Comparison of ENCODE assay signal across 1 cellular context in genomic region chr19:48290923-48291700, GRCh38.
TF ChIP-seq lines count a peak whose summit lies in the region.

No MANE protein-coding gene starts in this region.

TF ChIP-seq in WTC11, 78 proteins besides CTCF, POLR2A, EP300 and RAD21 (continued from another document):
- TF ChIP-seq HMGXB4 (CRISPR knock-in tag; IDR thresholded peaks at IDR 0.05) (peak; percentile 83), ESRRA (CRISPR knock-in tag; IDR thresholded peaks at IDR 0.05; ENCODE audit: borderline replicate concordance) (0 out of 2 replicates have a peak, but pooled peaks have one; percentile 55), ZNF396 (CRISPR knock-in tag; IDR thresholded peaks at IDR 0.05; ENCODE audit: borderline replicate concordance) (no peak), TEAD1 (CRISPR knock-in tag; IDR thresholded peaks at IDR 0.05) (0 out of 2 replicates have a peak, but pooled peaks have one; percentile 44), ARID4B (CRISPR knock-in tag; IDR thresholded peaks at IDR 0.05; ENCODE audit: borderline replicate concordance) (no peak; the same call in 1 of the 2 replicates), FOXP1 (CRISPR knock-in tag; IDR thresholded peaks at IDR 0.05; ENCODE audit: borderline replicate concordance) (no peak), NR1H2 (CRISPR knock-in tag; IDR thresholded peaks at IDR 0.05) (no peak), IRF2 (CRISPR knock-in tag; IDR thresholded peaks at IDR 0.05; ENCODE audit: borderline replicate concordance, low read depth) (no peak), JAZF1 (CRISPR knock-in tag; IDR thresholded peaks at IDR 0.05) (no peak), ETV6 (CRISPR knock-in tag; IDR thresholded peaks at IDR 0.05) (peak; percentile 42; the same call in 1 of the 2 replicates), SMAD4 (CRISPR knock-in tag; IDR thresholded peaks at IDR 0.05) (no peak), CREM (CRISPR knock-in tag; IDR thresholded peaks at IDR 0.05) (0 out of 2 replicates have a peak, but pooled peaks have one; percentile 36), EMX1 (CRISPR knock-in tag; IDR thresholded peaks at IDR 0.05) (no peak)
TF ChIP-seq in WTC11: peak in this region for 14.
